1 cellular context compared by ENCODE assay signal in the genomic region with DNA sequence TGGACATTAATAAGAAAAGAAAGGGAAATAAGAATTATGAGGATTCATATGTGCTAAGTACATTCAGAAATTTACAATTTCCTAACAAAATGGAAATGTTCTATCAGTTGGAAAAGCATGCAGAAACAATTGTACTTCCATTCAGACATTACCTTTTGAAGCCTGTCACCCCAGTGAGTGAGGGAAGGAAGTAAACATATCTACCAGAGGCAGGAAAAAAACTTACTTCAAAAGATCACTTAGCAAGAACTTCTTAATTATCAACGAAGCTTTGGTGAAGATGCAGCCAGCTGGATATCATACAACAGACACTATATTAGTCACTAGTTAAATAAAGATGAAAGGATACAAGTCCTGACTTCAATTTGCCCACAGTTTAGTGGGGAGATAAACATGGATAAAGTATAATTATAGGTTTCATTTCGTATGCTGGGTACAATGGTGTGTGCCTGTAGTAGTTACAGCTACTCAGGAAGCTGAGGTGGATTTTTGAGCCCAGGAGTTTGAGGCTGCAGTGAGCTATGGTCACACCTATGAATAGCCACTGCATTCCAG.
TF ChIP-seq lines count a peak whose summit lies in the region.

No MANE protein-coding gene starts in this region.

TF ChIP-seq in HEK293, 187 proteins besides CTCF, POLR2A, EP300 and RAD21 (continued from another document):
- TF ChIP-seq SP7 (tag by site-specific recombination; IDR thresholded peaks at IDR 0.05), result peak; percentile 89
- TF ChIP-seq ZNF777 (tag by site-specific recombination; IDR thresholded peaks at IDR 0.05; ENCODE audit: borderline replicate concordance), result no peak
- TF ChIP-seq ZNF473 (tag by site-specific recombination; IDR thresholded peaks at IDR 0.05), result no peak
- TF ChIP-seq KLF17 (tag by site-specific recombination; IDR thresholded peaks at IDR 0.05), result no peak
- no peak for TF ChIP-seq ZNF155 (tag by site-specific recombination; IDR thresholded peaks at IDR 0.05)
